In the genomic region with DNA sequence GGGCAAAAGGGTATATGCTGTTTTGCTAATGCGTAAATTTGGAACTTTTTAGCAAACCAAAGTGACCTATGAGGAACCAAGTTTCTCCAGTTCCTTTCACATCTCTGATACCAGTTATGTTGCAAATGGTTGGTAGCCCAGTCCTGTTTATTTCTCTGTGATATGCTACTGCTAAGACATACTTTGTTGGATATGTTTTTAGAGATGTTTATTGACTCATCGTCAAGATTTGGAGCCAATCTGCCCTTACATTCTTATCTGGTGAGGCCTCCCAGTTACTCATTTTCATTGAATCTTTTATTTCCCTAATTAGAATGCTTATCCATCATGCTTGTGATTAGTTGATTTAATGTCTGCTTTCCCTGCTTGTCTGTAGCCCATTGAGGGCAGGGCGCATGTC, we compare ENCODE assay signal across 29 cellular contexts. TPM values are rescaled to one million over a fixed set of nuclear protein-coding genes. Genes with fewer than 3 reads are reported as not detected.
A peak's percentile ranks its signal among the peaks of the same experiment; 100 is the strongest.
DNase-seq lines count a peak whose midpoint lies in the region; ATAC-seq, FAIRE-seq and TF ChIP-seq lines count a peak whose summit lies in the region.
"Had no signal": no experiment of that assay in that cellular context is flagged by ENCODE, and none has a peak within 500 bp of the region (broad histone marks: within the 10 kb centered on the region; RNA-seq: fewer than 3 reads in every experiment).

No MANE protein-coding gene starts in this region.

- H3K27ac ChIP-seq in AG04450 (ENCODE audit: low read depth, low read length) (no peak overlapping the region), GM23248 (no peak overlapping the region), astrocyte (ENCODE audit: low read depth, low read length) (no peak overlapping the region)

- POLR2A ChIA-PET in AG04450 (lab: Yijun Ruan, JAX), result no interaction called here
- POLR2A ChIA-PET in T-cell (lab: Charles Lee), result no interaction called here

- H2AFZ ChIP-seq in GM23248 (no peak overlapping the region), astrocyte (ENCODE audit: low read depth, low read length) (no peak overlapping the region)

- no peak overlapping the region for H3K4me3 ChIP-seq in AG04450 (ENCODE audit: low read depth, low read length)
- no peak overlapping the region for H3K4me3 ChIP-seq in GM23248
- no peak overlapping the region for H3K4me3 ChIP-seq in astrocyte (ENCODE audit: insufficient read depth, low read depth, low read length)
- H3K4me3 ChIP-seq: HAP-1 had no signal

- TF ChIP-seq CTCF in AG04450 (IDR thresholded peaks at IDR 0.05; ENCODE audit: low read depth, low read length) (no peak), astrocyte (IDR thresholded peaks at IDR 0.05; ENCODE audit: insufficient read depth, low read depth, low read length) (no peak)

- H3K27me3 ChIP-seq in AG04450 (ENCODE audit: control insufficient read depth, insufficient read depth, low read length) (no peaks in the 10 kb centered on the region), GM23248 (replicated peaks; ENCODE audit: insufficient read depth) (no peaks in the 10 kb centered on the region), astrocyte (ENCODE audit: insufficient read depth, low read length) (no peaks in the 10 kb centered on the region)

- no peaks in the 10 kb centered on the region for H3K36me3 ChIP-seq in GM23248 (ENCODE audit: low read depth)
- H3K36me3 ChIP-seq in astrocyte (ENCODE audit: insufficient read depth, low read length), result no peaks in the 10 kb centered on the region
- H3K36me3 ChIP-seq: HAP-1 had no signal

- no peaks in the 10 kb centered on the region for H3K27me3 Mint-ChIP-seq in astrocyte (ENCODE audit: low read depth, unreplicated experiment)
- H3K27me3 Mint-ChIP-seq in T-cell, result peaks cover 0 to 2% of the 10 kb centered on the region in 2 donors
- H3K27me3 Mint-ChIP-seq: activated CD4-positive, alpha-beta T cell treated with anti-CD3 and anti-CD28 coated beads for 36 hours; CD4-positive, CD25-positive, alpha-beta regulatory T cell; stimulated activated naive CD8-positive, alpha-beta T cell treated with anti-CD3 and anti-CD28 coated beads, Interleukin-15, amount 100 ng/mL, for 72 hours had no signal

- H3F3A ChIP-seq in GM23248 (ENCODE audit: insufficient read depth), result no peaks in the 10 kb centered on the region

- CTCF ChIA-PET in AG04450 (lab: Charles Lee) (interaction anchor here (1.9 kb wide), 1 partner anchor 45 kb away, joined by 6 read pairs; no protein-coding TSS in a partner anchor), T-cell (lab: Charles Lee) (no interaction called here)

- H3K27ac Mint-ChIP-seq in astrocyte (ENCODE audit: unreplicated experiment), result no peak overlapping the region
- H3K27ac Mint-ChIP-seq in T-cell, result no peak overlapping the region
- H3K27ac Mint-ChIP-seq: activated CD4-positive, alpha-beta T cell treated with anti-CD3 and anti-CD28 coated beads for 36 hours; activated naive CD4-positive, alpha-beta T cell treated with anti-CD3 and anti-CD28 coated beads for 36 hours; natural killer cell; stimulated activated naive CD8-positive, alpha-beta T cell treated with anti-CD3 and anti-CD28 coated beads, Interleukin-15, amount 100 ng/mL, for 72 hours had no signal

- H3K79me2 ChIP-seq in GM23248 (ENCODE audit: insufficient read depth) (no peaks in the 10 kb centered on the region), astrocyte (ENCODE audit: insufficient read depth, low read length) (no peaks in the 10 kb centered on the region)

- H3K4me1 Mint-ChIP-seq in astrocyte (ENCODE audit: low read depth, unreplicated experiment) (peaks cover 3% of the 10 kb centered on the region), T-cell (no peaks in the 10 kb centered on the region)
- H3K4me1 Mint-ChIP-seq: activated CD4-positive, alpha-beta T cell treated with anti-CD3 and anti-CD28 coated beads for 36 hours; CD4-positive, CD25-positive, alpha-beta regulatory T cell; central memory CD8-positive, alpha-beta T cell; natural killer cell; stimulated activated naive CD8-positive, alpha-beta T cell treated with anti-CD3 and anti-CD28 coated beads, Interleukin-15, amount 100 ng/mL, for 72 hours had no signal

- no peak for FAIRE-seq in astrocyte (lab: Jason Lieb, UNC)
- FAIRE-seq: A204.1, TTC549 had no signal

- no peaks in the 10 kb centered on the region for H3K9me2 ChIP-seq in GM23248 (ENCODE audit: insufficient read depth)

- no peak overlapping the region for H3K4me3 Mint-ChIP-seq in astrocyte (ENCODE audit: unreplicated experiment)
- no peak overlapping the region for H3K4me3 Mint-ChIP-seq in T-cell
- H3K4me3 Mint-ChIP-seq: activated CD4-positive, alpha-beta T cell treated with anti-CD3 and anti-CD28 coated beads for 36 hours; activated naive CD4-positive, alpha-beta T cell treated with anti-CD3 and anti-CD28 coated beads for 36 hours; activated T-cell treated with anti-CD3 and anti-CD28 coated beads, Interleukin-2, amount 50 U/mL, for 4 hours; CD4-positive, CD25-positive, alpha-beta regulatory T cell; central memory CD8-positive, alpha-beta T cell; natural killer cell; stimulated activated naive CD8-positive, alpha-beta T cell treated with anti-CD3 and anti-CD28 coated beads, Interleukin-15, amount 100 ng/mL, for 72 hours had no signal

- H4K20me1 ChIP-seq in GM23248 (ENCODE audit: insufficient read depth), result no peaks in the 10 kb centered on the region
- no peaks in the 10 kb centered on the region for H4K20me1 ChIP-seq in astrocyte (ENCODE audit: insufficient read depth, low read length)

- 63 to 69% methylated on average over 3 of the region's 3 CpGs for WGBS in GM23248 (ENCODE audit: low coverage in 1 of 2, low lambda C conversion rate in 2 of 2, missing lambda C conversion rate in 2 of 2), 2 experiments

- no peak for ATAC-seq in T-cell (replicated peaks in 1 of 4)
- ATAC-seq: activated CD4-positive, alpha-beta T cell treated with anti-CD3 and anti-CD28 coated beads for 36 hours; activated T-cell treated with anti-CD3 and anti-CD28 coated beads, Interleukin-2, amount 50 U/mL, for 4 hours; left colon; natural killer cell; stimulated activated naive CD8-positive, alpha-beta T cell treated with anti-CD3 and anti-CD28 coated beads, Interleukin-15, amount 100 ng/mL, for 72 hours had no signal

- no peak overlapping the region for H3K9ac ChIP-seq in GM23248
- no peak overlapping the region for H3K9ac ChIP-seq in astrocyte (ENCODE audit: low read length)

- H3K9me3 Mint-ChIP-seq in astrocyte (ENCODE audit: unreplicated experiment) (no peaks in the 10 kb centered on the region), T-cell (no peaks in the 10 kb centered on the region)
- H3K9me3 Mint-ChIP-seq: activated naive CD4-positive, alpha-beta T cell treated with anti-CD3 and anti-CD28 coated beads for 36 hours; activated T-cell treated with anti-CD3 and anti-CD28 coated beads, Interleukin-2, amount 50 U/mL, for 4 hours; CD4-positive, CD25-positive, alpha-beta regulatory T cell; central memory CD8-positive, alpha-beta T cell; natural killer cell; stimulated activated naive CD8-positive, alpha-beta T cell treated with anti-CD3 and anti-CD28 coated beads, Interleukin-15, amount 100 ng/mL, for 72 hours had no signal

- peak; percentile 29 for DNase-seq in AG04450 (ENCODE audit: low read depth, low spot score)
- DNase-seq in GM23248, result peak; percentile 64
- DNase-seq in astrocyte (ENCODE audit: low read depth), result peak; percentile 29
- peak; percentile 62 for DNase-seq in iris pigment epithelial cell (ENCODE audit: low read depth)
- DNase-seq in T-cell, result no peak
- DNase-seq in cerebellar cortex (ENCODE audit: low spot score), result no peak
- DNase-seq in NCI-H2196 treated with DMSO at 0.1 percent for 48 hours (lab: John Stamatoyannopoulos, UW; ENCODE audit: unreplicated experiment), result no peak
- DNase-seq in NCI-H774 (lab: John Stamatoyannopoulos, UW), result no peak
- DNase-seq: activated CD4-positive, alpha-beta T cell treated with anti-CD3 and anti-CD28 coated beads for 36 hours; activated CD8-positive, alpha-beta memory T cell treated with anti-CD3 and anti-CD28 coated beads for 24 hours; activated naive CD4-positive, alpha-beta T cell treated with anti-CD3 and anti-CD28 coated beads for 36 hours; activated T-cell treated with anti-CD3 and anti-CD28 coated beads, Interleukin-2, amount 50 U/mL, for 4 hours; CD4-positive, CD25-positive, alpha-beta regulatory T cell; KG1; left colon; mesendoderm; MV-4-11; natural killer cell; NCI-H1694; NCI-H748 treated with DMSO at 0.1 percent for 48 hours; SHP77; stimulated activated naive CD8-positive, alpha-beta T cell treated with anti-CD3 and anti-CD28 coated beads, Interleukin-15, amount 100 ng/mL, for 72 hours; trophoblast cell had no signal

- H3K36me3 Mint-ChIP-seq in astrocyte (ENCODE audit: low read depth, unreplicated experiment) (no peaks in the 10 kb centered on the region), T-cell (no peaks in the 10 kb centered on the region)
- H3K36me3 Mint-ChIP-seq: CD4-positive, CD25-positive, alpha-beta regulatory T cell; natural killer cell had no signal

- no peaks in the 10 kb centered on the region for H3K9me3 ChIP-seq in AG04450 (ENCODE audit: control insufficient read depth, insufficient read depth, low read length)
- no peaks in the 10 kb centered on the region for H3K9me3 ChIP-seq in GM23248 (ENCODE audit: low read depth)
- H3K9me3 ChIP-seq in astrocyte (ENCODE audit: insufficient read depth, low read depth, low read length), result no peaks in the 10 kb centered on the region
- H3K9me3 ChIP-seq: HAP-1 had no signal

- H3K4me1 ChIP-seq in GM23248 (ENCODE audit: insufficient read depth), result peaks cover 13% of the 10 kb centered on the region
- peaks cover 4% of the 10 kb centered on the region for H3K4me1 ChIP-seq in astrocyte (ENCODE audit: insufficient read depth, low read length)
- H3K4me1 ChIP-seq: HAP-1 had no signal

- in situ Hi-C loops in GM23248 (cut with MboI), result no loop called here

- H3K4me2 ChIP-seq in GM23248 (ENCODE audit: unreplicated experiment) (no peak overlapping the region), astrocyte (ENCODE audit: low read length) (no peak overlapping the region)

RNA-seq across cellular contexts. Expression of gene LRGUK, which starts 58.9 kb away (rescaled TPM):
- polyA plus RNA-seq in AG04450 (2011; rRNA removed) (0.07 and 0.09 TPM in 2 replicates), GM23248 (2016; fragmentation: Nextera tagmentation; extraction: Ambion mirVana) (0.05 and 0.11 TPM in 2 replicates)
- 0.48 TPM in 1 of 2 replicates, not detected in the other for polyA minus RNA-seq in AG04450 (2011; rRNA and poly(A)+ RNA removed)
- total RNA-seq in GM23248 (2014; rRNA removed; shearing (Covaris generic)), result 0.13 TPM in 1 of 2 replicates, not detected in the other
- total RNA-seq in astrocyte (0.43 and 0.64 TPM in 2 replicates), T-cell (under 1 TPM; 0.09 to 0.51 (median 0.22) TPM)
- total RNA-seq: G401, HT1080 had no signal
- polyA plus RNA-seq: CD4-positive, CD25-positive, alpha-beta regulatory T cell had no signal

Comparison
In these comparisons a context has a peak if more than half of its experiments do, and no peak if none do; other contexts are left out.
1. DNase-seq: peak in AG04450 (single experiment), GM23248 (single experiment), astrocyte (single experiment) and iris pigment epithelial cell (single experiment); none in T-cell (0 of 34), cerebellar cortex (single experiment), NCI-H2196 treated with DMSO at 0.1 percent for 48 hours (single experiment) and NCI-H774 (single experiment).